14 cellular contexts compared by ENCODE assay signal in the genomic region with DNA sequence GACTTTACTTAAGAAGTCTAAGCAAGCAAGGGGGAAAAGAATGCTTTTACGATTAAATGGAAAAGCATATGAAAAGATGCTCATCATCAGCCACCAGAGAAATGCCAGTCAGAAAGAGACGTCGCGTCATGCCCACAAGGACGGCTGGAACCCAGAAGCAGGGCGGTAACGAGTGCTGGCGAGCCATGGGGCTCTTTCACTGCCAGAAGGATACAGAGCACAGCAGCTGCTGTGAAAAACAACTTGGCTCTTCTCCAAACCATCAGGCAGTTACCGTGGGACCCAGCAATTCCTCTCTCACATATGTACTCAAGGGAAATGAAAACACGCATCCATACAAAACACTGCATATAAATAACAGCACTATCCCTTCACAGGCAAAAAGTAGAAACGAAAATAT.
A peak's percentile ranks its signal among the peaks of the same experiment; 100 is the strongest.
DNase-seq lines count a peak whose midpoint lies in the region; ATAC-seq and TF ChIP-seq lines count a peak whose summit lies in the region.
"Had no signal": no experiment of that assay in that cellular context is flagged by ENCODE, and none has a peak within 500 bp of the region (broad histone marks: within the 10 kb centered on the region; RNA-seq: fewer than 3 reads in every experiment).

No MANE protein-coding gene starts in this region.

- H3K4me1 ChIP-seq in CD4-positive, alpha-beta memory T cell (ENCODE audit: insufficient read depth, low read length), result no peaks in the 10 kb centered on the region
- H3K4me1 ChIP-seq: foreskin keratinocyte, HAP-1, stomach had no signal

- H3K27me3 Mint-ChIP-seq in CD4-positive, alpha-beta memory T cell, result no peaks in the 10 kb centered on the region
- H3K27me3 Mint-ChIP-seq in progenitor cell of endocrine pancreas, result no peaks in the 10 kb centered on the region

- no peak overlapping the region for H3K4me3 Mint-ChIP-seq in CD4-positive, alpha-beta memory T cell
- H3K4me3 Mint-ChIP-seq in progenitor cell of endocrine pancreas (ENCODE audit: low read depth), result no peak overlapping the region

- intact Hi-C loops in CD4-positive, alpha-beta memory T cell (cut with micrococcal nuclease), result no loop called here

- POLR2A ChIA-PET in CD4-positive, alpha-beta memory T cell (lab: Charles Lee; ENCODE audit: partially characterized antibody), result no interaction called here

- H3K36me3 ChIP-seq in CD4-positive, alpha-beta memory T cell (ENCODE audit: insufficient read depth, low read length), result peaks cover 46% of the 10 kb centered on the region

- no peak for TF ChIP-seq CTCF in progenitor cell of endocrine pancreas (IDR thresholded peaks at IDR 0.05; ENCODE audit: unreplicated experiment)

- H3K36me3 Mint-ChIP-seq in CD4-positive, alpha-beta memory T cell, result peaks cover 64 to 68% of the 10 kb centered on the region in 2 donors
- H3K36me3 Mint-ChIP-seq in progenitor cell of endocrine pancreas (ENCODE audit: insufficient read depth), result peaks cover 44% of the 10 kb centered on the region

- peak; percentile 3 for DNase-seq in DMS153 (lab: John Stamatoyannopoulos, UW)
- DNase-seq in NCI-H2081 (lab: John Stamatoyannopoulos, UW), result peak; percentile 49 to 78
- peak in 44 of 58 donors; percentile 9 to 82 (median 40) for DNase-seq in anterior cingulate cortex (lab: John Stamatoyannopoulos, UW)
- peak; percentile 13 for DNase-seq in midbrain (lab: John Stamatoyannopoulos, UW)
- DNase-seq in EL, result no peak
- no peak for DNase-seq in CD4-positive, alpha-beta memory T cell
- DNase-seq in progenitor cell of endocrine pancreas (ENCODE audit: low spot score, unreplicated experiment), result no peak
- DNase-seq: foreskin keratinocyte, MG63, stomach had no signal

- H3K27ac Mint-ChIP-seq in CD4-positive, alpha-beta memory T cell, result no peak overlapping the region
- H3K27ac Mint-ChIP-seq in progenitor cell of endocrine pancreas, result no peak overlapping the region

- H3K27ac ChIP-seq in CD4-positive, alpha-beta memory T cell (ENCODE audit: low read depth, low read length), result no peak overlapping the region
- H3K27ac ChIP-seq: foreskin keratinocyte, stomach, VCaP had no signal

- no peaks in the 10 kb centered on the region for H3K9me3 ChIP-seq in CD4-positive, alpha-beta memory T cell (ENCODE audit: control insufficient read depth in 1 of 2, low read length in 2 of 2)
- H3K9me3 ChIP-seq: HAP-1, MG63, stomach had no signal

- ATAC-seq in HG02623 (IDR thresholded peaks at IDR 0.05; ENCODE audit: unreplicated experiment), result no peak
- ATAC-seq: foreskin keratinocyte, right cardiac atrium had no signal

- no peaks in the 10 kb centered on the region for H3K9me3 Mint-ChIP-seq in CD4-positive, alpha-beta memory T cell
- H3K9me3 Mint-ChIP-seq in progenitor cell of endocrine pancreas (ENCODE audit: low read depth), result no peaks in the 10 kb centered on the region

- CTCF ChIA-PET in CD4-positive, alpha-beta memory T cell (lab: Charles Lee; ENCODE audit: partially characterized antibody), result no interaction called here

- H3K4me3 ChIP-seq in CD4-positive, alpha-beta memory T cell (ENCODE audit: low read length in 2 of 2), result no peak overlapping the region
- H3K4me3 ChIP-seq: HAP-1, MG63, stomach had no signal

- H3K4me1 Mint-ChIP-seq in CD4-positive, alpha-beta memory T cell, result no peaks in the 10 kb centered on the region
- no peaks in the 10 kb centered on the region for H3K4me1 Mint-ChIP-seq in progenitor cell of endocrine pancreas (ENCODE audit: low read depth)

- H3K27me3 ChIP-seq in CD4-positive, alpha-beta memory T cell (ENCODE audit: insufficient read depth, low read length), result no peaks in the 10 kb centered on the region
- H3K27me3 ChIP-seq: foreskin keratinocyte, MG63, stomach had no signal

Comparison
In these comparisons a context has a peak if more than half of its experiments do, and no peak if none do; other contexts are left out.
1. DNase-seq: peak in DMS153 (single experiment), NCI-H2081 (2 of 2), anterior cingulate cortex (44 of 58) and midbrain (single experiment); none in EL (single experiment), CD4-positive, alpha-beta memory T cell (0 of 5) and progenitor cell of endocrine pancreas (single experiment).